In genomic region chr4:137535718-137536117, GRCh38 we compare ENCODE assay signal across 26 cellular contexts. TPM values are rescaled to one million over a fixed set of nuclear protein-coding genes. Genes with fewer than 3 reads are reported as not detected.
"Had no signal": no experiment of that assay in that cellular context is flagged by ENCODE, and none has a peak within 500 bp of the region (broad histone marks: within the 10 kb centered on the region; RNA-seq: fewer than 3 reads in every experiment).

No MANE protein-coding gene starts in this region.

- H3K9me3 Mint-ChIP-seq: dendritic cell treated with granulocyte-macrophage colony-stimulating factor and Interleukin-4, amounts not matched to agents 40 ng/mL and 50 ng/mL, for 4 days; memory B cell; natural killer cell treated with Interleukin-12 subunit alpha and Interleukin-12 subunit beta and Interleukin-15 and Interleukin-18, amount 100 ng/mL, for 72 hours; stimulated activated naive CD8-positive, alpha-beta T cell treated with anti-CD3 and anti-CD28 coated beads, Interleukin-15, Interleukin-2, amounts not matched to agents 100 ng/mL and 50 ng/mL, for 24 hours had no signal

- ATAC-seq: esophagus mucosa; gastrocnemius medialis; left ventricle myocardium superior; lower lobe of right lung; mucosa of descending colon; natural killer cell treated with Interleukin-12 subunit alpha and Interleukin-12 subunit beta and Interleukin-15 and Interleukin-18, amount 100 ng/mL, for 72 hours; psoas muscle; right cardiac atrium; stimulated activated naive B cell treated with anti-CD40 and anti-IgM and Interleukin-4, amounts not matched to agents 10 μg/mL and 1 μg/mL and 100 μg/mL, for 72 hours had no signal

- H3K36me3 Mint-ChIP-seq: memory B cell; mesothelial cell of epicardium; naive B cell; natural killer cell treated with Interleukin-12 subunit alpha and Interleukin-12 subunit beta and Interleukin-15 and Interleukin-18, amount 100 ng/mL, for 72 hours; stimulated activated naive B cell treated with anti-CD40 and anti-IgM and Interleukin-4, amounts not matched to agents 10 μg/mL and 1 μg/mL and 100 μg/mL, for 72 hours had no signal

- H3K4me1 ChIP-seq: colonic mucosa, lower lobe of right lung had no signal

- H3K9me3 ChIP-seq: colonic mucosa, gastrocnemius medialis, lower lobe of right lung, psoas muscle, thoracic aorta, tibial nerve, upper lobe of left lung had no signal

- H3K4me1 Mint-ChIP-seq: memory B cell; naive B cell; stimulated activated naive B cell treated with anti-CD40 and anti-IgM and Interleukin-4, amounts not matched to agents 10 μg/mL and 1 μg/mL and 100 μg/mL, for 72 hours had no signal

- H3K27me3 Mint-ChIP-seq: dendritic cell treated with granulocyte-macrophage colony-stimulating factor and Interleukin-4, amounts not matched to agents 40 ng/mL and 50 ng/mL, for 4 days; memory B cell; naive B cell; natural killer cell treated with Interleukin-12 subunit alpha and Interleukin-12 subunit beta and Interleukin-15 and Interleukin-18, amount 100 ng/mL, for 72 hours; stimulated activated naive CD8-positive, alpha-beta T cell treated with anti-CD3 and anti-CD28 coated beads, Interleukin-15, Interleukin-2, amounts not matched to agents 100 ng/mL and 50 ng/mL, for 24 hours had no signal

- H3K27ac ChIP-seq: colonic mucosa, epithelial cell of prostate, lower lobe of right lung, psoas muscle, thoracic aorta, upper lobe of left lung had no signal

- DNase-seq: colonic mucosa; effector CD8-positive, alpha-beta T cell; endodermal cell; gastrocnemius medialis; head of caudate nucleus; left ventricle myocardium superior; lower lobe of right lung; mucosa of descending colon; naive B cell; nucleus accumbens; psoas muscle; right cardiac atrium; stimulated activated CD4-positive, alpha-beta T cell treated with anti-CD3 and anti-CD28 coated beads, Interleukin-15, amount 100 ng/mL, for 24 hours; stimulated activated CD4-positive, alpha-beta T cell treated with anti-CD3 and anti-CD28 coated beads, Interleukin-2, amount 100 ng/mL, for 48 hours; stimulated activated naive B cell treated with anti-CD40 and anti-IgM and Interleukin-4, amounts not matched to agents 10 μg/mL and 1 μg/mL and 100 μg/mL, for 72 hours; upper lobe of left lung had no signal

- H3K36me3 ChIP-seq: colonic mucosa, gastrocnemius medialis, lower lobe of right lung, thoracic aorta, tibial nerve, upper lobe of left lung had no signal

- H3K27me3 ChIP-seq: colonic mucosa, tibial nerve, upper lobe of left lung had no signal

- H3K4me3 Mint-ChIP-seq: dendritic cell treated with granulocyte-macrophage colony-stimulating factor and Interleukin-4, amounts not matched to agents 40 ng/mL and 50 ng/mL, for 4 days; endodermal cell; memory B cell; mesothelial cell of epicardium; naive B cell; natural killer cell treated with Interleukin-12 subunit alpha and Interleukin-12 subunit beta and Interleukin-15 and Interleukin-18, amount 100 ng/mL, for 72 hours; stimulated activated naive B cell treated with anti-CD40 and anti-IgM and Interleukin-4, amounts not matched to agents 10 μg/mL and 1 μg/mL and 100 μg/mL, for 72 hours; stimulated activated naive CD8-positive, alpha-beta T cell treated with anti-CD3 and anti-CD28 coated beads, Interleukin-15, Interleukin-2, amounts not matched to agents 100 ng/mL and 50 ng/mL, for 24 hours had no signal

- H3K4me3 ChIP-seq: colonic mucosa, gastrocnemius medialis, lower lobe of right lung, mucosa of descending colon, psoas muscle, skin epidermis, thoracic aorta, tibial nerve, upper lobe of left lung had no signal

- H3K27ac Mint-ChIP-seq: dendritic cell treated with granulocyte-macrophage colony-stimulating factor and Interleukin-4, amounts not matched to agents 40 ng/mL and 50 ng/mL, for 4 days; endodermal cell; memory B cell; mesothelial cell of epicardium; naive B cell; natural killer cell treated with Interleukin-12 subunit alpha and Interleukin-12 subunit beta and Interleukin-15 and Interleukin-18, amount 100 ng/mL, for 72 hours; stimulated activated naive B cell treated with anti-CD40 and anti-IgM and Interleukin-4, amounts not matched to agents 10 μg/mL and 1 μg/mL and 100 μg/mL, for 72 hours; stimulated activated naive CD8-positive, alpha-beta T cell treated with anti-CD3 and anti-CD28 coated beads, Interleukin-15, Interleukin-2, amounts not matched to agents 100 ng/mL and 50 ng/mL, for 24 hours had no signal

RNA-seq across cellular contexts. Expression of gene PCDH18, which starts 3.4 kb away (rescaled TPM):
- total RNA-seq: natural killer cell treated with Interleukin-12 subunit alpha and Interleukin-12 subunit beta and Interleukin-15 and Interleukin-18, amount 100 ng/mL, for 72 hours had no signal
